3 cellular contexts compared by ENCODE assay signal in the genomic region with DNA sequence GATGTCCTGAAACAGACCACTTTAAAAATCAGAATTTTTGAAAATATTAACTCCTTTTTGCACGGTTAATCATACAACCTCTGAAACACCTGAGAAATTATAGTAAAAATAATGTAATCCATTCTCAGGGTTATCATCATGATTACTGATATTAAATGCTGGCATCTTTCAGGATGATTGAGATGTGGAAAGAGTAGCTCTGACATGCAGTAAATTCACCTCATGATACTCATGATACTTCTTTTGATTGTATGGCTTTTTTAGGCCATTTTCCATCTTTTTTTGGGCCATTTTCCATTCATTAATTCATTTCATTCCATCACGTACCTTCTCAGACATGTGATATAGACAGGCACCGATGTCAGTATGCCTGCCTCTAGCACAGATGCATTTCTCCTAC.
"Had no signal": no experiment of that assay in that cellular context is flagged by ENCODE, and none has a peak within 500 bp of the region (broad histone marks: within the 10 kb centered on the region; RNA-seq: fewer than 3 reads in every experiment).

No MANE protein-coding gene starts in this region.

- H3K4me3 ChIP-seq: GM12878 had no signal

- DNase-seq: GDM1, GF-D8 had no signal
